In the genomic region with DNA sequence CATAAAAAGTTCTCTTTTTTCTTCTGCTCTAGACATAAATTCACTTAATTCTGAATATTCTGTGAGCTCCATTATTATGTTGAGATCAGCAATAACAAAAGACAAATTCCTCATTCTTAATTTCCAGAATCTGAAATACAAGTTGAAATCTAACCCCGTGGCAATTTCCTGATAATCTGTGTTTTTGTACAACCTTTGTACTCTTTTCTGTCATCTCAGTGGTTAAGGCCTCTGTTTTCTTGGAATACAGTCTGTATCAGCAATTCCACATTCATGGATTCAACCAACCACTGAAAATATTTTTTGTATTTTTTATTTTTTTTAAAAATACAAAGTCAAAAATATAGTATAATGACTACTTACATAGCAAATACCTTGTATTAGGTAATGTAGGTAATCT, we compare ENCODE assay signal across 11 cellular contexts. TPM values are rescaled to one million over a fixed set of nuclear protein-coding genes. Genes with fewer than 3 reads are reported as not detected.
"Had no signal": no experiment of that assay in that cellular context is flagged by ENCODE, and none has a peak within 500 bp of the region (broad histone marks: within the 10 kb centered on the region; RNA-seq: fewer than 3 reads in every experiment).

No MANE protein-coding gene starts in this region.

- H3K27me3 Mint-ChIP-seq: IgD-negative memory B cell had no signal

- H3K4me3 ChIP-seq: GM23248, HAP-1 had no signal

- H3K4me3 Mint-ChIP-seq: HFFc6, IgD-negative memory B cell had no signal

- FAIRE-seq: HTR-8/SVneo had no signal

- H3K4me1 ChIP-seq: HAP-1 had no signal

- H3K9me3 Mint-ChIP-seq: HFFc6 had no signal

- DNase-seq: GM23248, GOT3, H7, HFFc6, KG1 had no signal

- H2AFZ ChIP-seq: GM23248 had no signal

- H3K27ac Mint-ChIP-seq: HFFc6, IgD-negative memory B cell had no signal

- H3K4me1 Mint-ChIP-seq: IgD-negative memory B cell had no signal

- ATAC-seq: HCT116 had no signal

- H3K27ac ChIP-seq: GM23248 had no signal

- H3K9me3 ChIP-seq: HAP-1 had no signal

- H3K9ac ChIP-seq: GM23248 had no signal

- H3K36me3 ChIP-seq: HAP-1 had no signal

RNA-seq across cellular contexts. Expression of gene CCR8, which starts 8.7 kb away (rescaled TPM):
- total RNA-seq: GM23248, H4, H7, HFFc6, HT-29 had no signal
- polyA plus RNA-seq: GM23248, IgD-negative memory B cell had no signal

RNA-seq across cellular contexts. Expression of gene CX3CR1, which starts 58.4 kb away (rescaled TPM):
- total RNA-seq: GM23248, H4, HFFc6, HT-29 had no signal
- polyA plus RNA-seq: GM23248 had no signal
